ENCODE assay signal across 24 cellular contexts in genomic region chr2:240780023-240780831, GRCh38. TPM values are rescaled to one million over a fixed set of nuclear protein-coding genes. Genes with fewer than 3 reads are reported as not detected.
A peak's percentile ranks its signal among the peaks of the same experiment; 100 is the strongest.
DNase-seq lines count a peak whose midpoint lies in the region; ATAC-seq and TF ChIP-seq lines count a peak whose summit lies in the region.
"Had no signal": no experiment of that assay in that cellular context is flagged by ENCODE, and none has a peak within 500 bp of the region (broad histone marks: within the 10 kb centered on the region; RNA-seq: fewer than 3 reads in every experiment).

No MANE protein-coding gene starts in this region.

- peak; percentile 48 for ATAC-seq in omental fat pad (ENCODE audit: low FRiP score)
- ATAC-seq: activated CD8-positive, alpha-beta T cell treated with anti-CD3 and anti-CD28 coated beads for 36 hours; CD8-positive, alpha-beta T cell; Panc1; stimulated activated naive B cell treated with anti-CD40 and anti-IgM and Interleukin-4, amounts not matched to agents 10 μg/mL and 1 μg/mL and 100 μg/mL, for 72 hours had no signal

- TF ChIP-seq CTCF in HEK293 (tag by site-specific recombination; IDR thresholded peaks at IDR 0.05) (0 out of 2 replicates have a peak, but pooled peaks have one; percentile 19), omental fat pad (IDR thresholded peaks at IDR 0.05) (no peak), adrenal gland (IDR thresholded peaks at IDR 0.05) (no peak), suprapubic skin (IDR thresholded peaks at IDR 0.05) (no peak)

- TF ChIP-seq EP300 in suprapubic skin (IDR thresholded peaks at IDR 0.05), result no peak

- peaks cover 0 to 20% of the 10 kb centered on the region in 2 experiments; a peak in 1 of 3 replicates for H3K36me3 ChIP-seq in HEK293 (ENCODE audit: control insufficient read depth in 2 of 2, insufficient read depth in 1 of 2, low read length in 2 of 2)
- H3K36me3 ChIP-seq in adrenal gland (replicated peaks in 1 of 2), result no peaks in the 10 kb centered on the region
- H3K36me3 ChIP-seq in suprapubic skin, result no peaks in the 10 kb centered on the region
- H3K36me3 ChIP-seq: SJSA1 had no signal

- H3K4me1 ChIP-seq in HEK293 (ENCODE audit: control insufficient read depth, insufficient read depth, low read length) (no peaks in the 10 kb centered on the region), adrenal gland (replicated peaks in 1 of 2) (no peaks in the 10 kb centered on the region), suprapubic skin (no peaks in the 10 kb centered on the region)
- H3K4me1 ChIP-seq: SJSA1 had no signal

- TF ChIP-seq POLR2A in adrenal gland (IDR thresholded peaks at IDR 0.05) (no peak), suprapubic skin (IDR thresholded peaks at IDR 0.05) (no peak)

- WGBS in adrenal gland, 4 donors, result 67 to 76% (median 72%) methylated on average over 40 of the region's 40 CpGs
- WGBS in suprapubic skin, result 57% methylated on average over 40 of the region's 40 CpGs

- intact Hi-C loops in adrenal gland (cut with DNase I), result no loop called here

- CTCF ChIA-PET in HEK293 (lab: Yijun Ruan, JAX), result interaction anchor here (0.7 kb wide), 1 partner anchor 93 kb away, joined by 4 read pairs; no protein-coding TSS in a partner anchor

- DNase-seq in AG20443 (ENCODE audit: low spot score) (peak; percentile 68), fibroblast of peridontal ligament (ENCODE audit: extremely low read depth) (peak; percentile 2), omental fat pad (ENCODE audit: low spot score) (no peak), adrenal gland (no peak), mesenteric fat pad (ENCODE audit: low spot score) (no peak), suprapubic skin (ENCODE audit: low spot score in 2 of 2) (no peak)
- DNase-seq: activated CD4-positive, alpha-beta T cell treated with anti-CD3 and anti-CD28 coated beads for 1 hour; activated CD8-positive, alpha-beta T cell treated with anti-CD3 and anti-CD28 coated beads for 36 hours; activated effector memory CD4-positive, alpha-beta T cell treated with Interleukin-2 at 50 U/mL for 16 hours; activated naive CD8-positive, alpha-beta T cell treated with anti-CD3 and anti-CD28 coated beads, Interleukin-2, amount 10 ng/mL, durations not matched to agents 7 days and 5 days; activated T-cell treated with anti-CD3 and anti-CD28 coated beads for 4 hours; DMS153; effector memory CD4-positive, alpha-beta T cell; NCI-H146; NCI-H2171 treated with DMSO at 0.1 percent for 48 hours; NCI-H524 treated with DMSO at 0.1 percent for 48 hours; stimulated activated CD4-positive, alpha-beta T cell treated with anti-CD3 and anti-CD28 coated beads, Interleukin-4, amount 100 ng/mL, for 1 hour; stimulated activated naive B cell treated with anti-CD40 and anti-IgM and Interleukin-4, amounts not matched to agents 10 μg/mL and 1 μg/mL and 100 μg/mL, for 72 hours; T-helper 1 cell had no signal

- H3K4me3 ChIP-seq in HEK293 (ENCODE audit: low read depth, low read length) (no peak overlapping the region), adrenal gland (no peak overlapping the region), suprapubic skin (no peak overlapping the region)
- H3K4me3 ChIP-seq: SJSA1 had no signal

- POLR2A ChIA-PET in HEK293 (lab: Yijun Ruan, JAX), result no interaction called here

- H3K27ac ChIP-seq in HEK293 (ENCODE audit: extremely low read depth, low read depth, low read length), result no peak overlapping the region
- H3K27ac ChIP-seq in adrenal gland, result no peak overlapping the region
- no peak overlapping the region for H3K27ac ChIP-seq in suprapubic skin
- H3K27ac ChIP-seq: SJSA1 had no signal

- H3K9me3 ChIP-seq in HEK293 (ENCODE audit: control insufficient read depth, insufficient read depth, low read depth, low read length) (no peaks in the 10 kb centered on the region), adrenal gland (replicated peaks in 1 of 3) (no peaks in the 10 kb centered on the region), suprapubic skin (no peaks in the 10 kb centered on the region)
- H3K9me3 ChIP-seq: SJSA1 had no signal

- H3K27me3 ChIP-seq in adrenal gland (no peaks in the 10 kb centered on the region), suprapubic skin (peaks cover 47% of the 10 kb centered on the region)
- H3K27me3 ChIP-seq: SJSA1 had no signal

TF ChIP-seq in HEK293, 187 proteins besides CTCF, POLR2A, EP300 and RAD21:
- TF ChIP-seq ATF2 (tag by site-specific recombination; IDR thresholded peaks at IDR 0.05; ENCODE audit: low read depth) (no peak), ZNF133 (tag by site-specific recombination; IDR thresholded peaks at IDR 0.05) (no peak), ZNF664 (tag by site-specific recombination; IDR thresholded peaks at IDR 0.05) (no peak), EGR2 (tag by site-specific recombination; IDR thresholded peaks at IDR 0.05; ENCODE audit: low read depth) (peak; percentile 87), ZNF473 (tag by site-specific recombination; IDR thresholded peaks at IDR 0.05) (no peak), ZFHX2 (tag by site-specific recombination; conservative IDR thresholded peaks at IDR 0.05) (peak; percentile 67; the same call in 1 of the 2 replicates)
- TF ChIP-seq, protein P1, sequence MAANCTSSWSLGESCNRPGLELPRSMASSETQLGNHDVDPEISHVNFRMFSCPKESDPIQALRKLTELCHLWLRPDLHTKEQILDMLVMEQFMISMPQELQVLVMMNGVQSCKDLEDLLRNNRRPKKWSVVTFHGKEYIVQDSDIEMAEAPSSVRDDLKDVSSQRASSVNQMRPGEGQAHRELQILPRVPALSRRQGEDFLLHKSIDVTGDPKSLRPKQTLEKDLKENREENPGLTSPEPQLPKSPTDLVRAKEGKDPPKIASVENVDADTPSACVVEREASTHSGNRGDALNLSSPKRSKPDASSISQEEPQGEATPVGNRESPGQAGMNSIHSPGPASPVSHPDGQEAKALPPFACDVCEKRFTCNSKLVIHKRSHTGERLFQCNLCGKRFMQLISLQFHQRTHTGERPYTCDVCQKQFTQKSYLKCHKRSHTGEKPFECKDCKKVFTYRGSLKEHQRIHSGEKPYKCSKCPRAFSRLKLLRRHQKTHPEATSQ (tag by site-specific recombination; IDR thresholded peaks at IDR 0.05), result no peak

RNA-seq across cellular contexts. Expression of gene KIF1A, which starts 39.8 kb away (rescaled TPM):
- under 1 TPM in 2 of 4 donors, not detected in 2; 0.19 to 0.60 TPM for total RNA-seq in omental fat pad
- 10 to 100 TPM in 3 of 8 donors, 1 to 10 TPM in 2, under 1 TPM in 3; 0.35 to 51.3 (median 2.0) TPM for total RNA-seq in adrenal gland
- polyA plus RNA-seq in adrenal gland, result 100 to 1,000 TPM in 1 of 3 donors, 10 to 100 TPM in 2; 11.0 to 106 (median 16.1) TPM
- total RNA-seq in mesenteric fat pad, result not detected
- total RNA-seq in suprapubic skin, result 10 to 100 TPM in 1 of 4 donors, 1 to 10 TPM in 3; 2.9 to 15.9 (median 3.2) TPM
- total RNA-seq: CD8-positive, alpha-beta T cell; SJSA1 had no signal
- polyA plus RNA-seq: keratinocyte had no signal

Comparison
In these comparisons a context has a peak if more than half of its experiments do, and no peak if none do; other contexts are left out.
1. DNase-seq: peak in AG20443 (single experiment) and fibroblast of peridontal ligament (single experiment); none in omental fat pad (single experiment), adrenal gland (0 of 7), mesenteric fat pad (single experiment) and suprapubic skin (0 of 2).